12 cellular contexts compared by ENCODE assay signal in the genomic region with DNA sequence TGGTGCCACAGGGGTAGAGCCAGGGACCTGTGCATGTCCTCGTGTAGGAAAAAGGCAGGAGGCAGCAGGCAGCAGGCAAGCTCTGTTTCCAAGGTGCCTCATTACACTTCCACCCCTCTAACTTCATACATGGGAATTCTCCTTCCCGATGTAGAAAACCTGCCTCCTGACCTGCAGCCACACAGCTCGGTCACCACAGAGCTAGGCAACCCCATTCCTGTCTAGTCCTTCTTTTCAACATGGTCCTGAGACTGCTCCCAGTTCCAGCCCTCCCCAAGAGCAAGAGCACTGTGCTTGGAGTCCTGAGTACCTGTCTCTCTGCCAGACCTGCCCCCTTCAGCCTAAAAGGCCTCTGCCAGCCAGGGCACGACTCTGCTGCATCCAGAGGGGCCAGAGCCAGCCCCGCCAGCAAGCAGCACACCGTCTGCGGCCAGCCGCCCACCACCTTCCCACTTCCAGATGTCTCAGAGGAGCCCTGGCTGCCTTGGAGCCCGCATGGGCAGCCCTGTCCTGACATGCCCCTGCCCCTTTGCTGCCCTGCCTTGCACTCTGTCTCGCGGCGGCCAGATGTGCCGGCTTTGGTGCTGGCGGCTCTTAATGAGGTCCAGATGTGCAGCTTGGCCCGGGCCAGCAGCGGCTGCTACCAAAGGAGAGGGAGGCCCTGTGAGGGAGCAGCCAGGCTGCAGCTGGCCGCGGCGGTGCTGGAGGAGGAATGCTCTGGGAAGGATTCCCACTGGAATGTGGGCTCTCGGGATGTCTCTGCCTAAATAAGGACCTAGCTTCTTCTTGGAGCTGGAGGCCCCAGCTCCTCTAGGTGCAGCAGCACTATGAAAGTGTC.
DNase-seq lines count a peak whose midpoint lies in the region; ATAC-seq and TF ChIP-seq lines count a peak whose summit lies in the region.
"Had no signal": no experiment of that assay in that cellular context is flagged by ENCODE, and none has a peak within 500 bp of the region (broad histone marks: within the 10 kb centered on the region; RNA-seq: fewer than 3 reads in every experiment).

No MANE protein-coding gene starts in this region.

- H2AFZ ChIP-seq in IMR-90 (replicated peaks; ENCODE audit: low read length, poor library complexity), result peak overlapping the region; percentile 84

- H3K4ac ChIP-seq in IMR-90 (ENCODE audit: low read depth, low read length), result peak overlapping the region; percentile 87

- peak overlapping the region; percentile 30; the same call in 1 of the 2 replicates for H3K9ac ChIP-seq in IMR-90 (ENCODE audit: low read depth, low read length)

- H3K36me3 Mint-ChIP-seq in activated CD8-positive, alpha-beta memory T cell treated with anti-CD3 and anti-CD28 coated beads, Interleukin-2, amount 10 ng/mL, durations not matched to agents 7 days and 5 days, result no peaks in the 10 kb centered on the region
- H3K36me3 Mint-ChIP-seq: brain had no signal

- TF ChIP-seq CTCF in IMR-90 (conservative IDR thresholded peaks at IDR 0.05; ENCODE audit: low read depth, low read length), result no peak
- no peak for TF ChIP-seq CTCF in lung (IDR thresholded peaks at IDR 0.05; ENCODE audit: control extremely low read depth, extremely low read depth)
- no peak for TF ChIP-seq CTCF in tibial artery (IDR thresholded peaks at IDR 0.05)

- H2BK15ac ChIP-seq in IMR-90 (ENCODE audit: low read depth, low read length), result peak overlapping the region; percentile 81; the same call in 1 of the 3 replicates

- no peak overlapping the region for H3K56ac ChIP-seq in IMR-90 (ENCODE audit: extremely low read depth, insufficient read depth, low read length)

- H2BK5ac ChIP-seq in IMR-90 (ENCODE audit: low read depth, low read length, poor library complexity, severe bottlenecking), result peak overlapping the region; percentile 45

- 4% methylated on average over 5 of the region's 20 CpGs; no CpG with 5 or more reads in 1 of the 2 experiments for WGBS in IMR-90 (ENCODE audit: extremely low coverage in 2 of 2, insufficient read length in 1 of 2), 2 experiments
- 23 to 45% methylated on average over 20 of the region's 20 CpGs for WGBS in esophagus, 2 donors
- 68 to 77% methylated on average over 20 of the region's 20 CpGs for WGBS in lung, 2 donors

- no peak overlapping the region for H3K4me3 Mint-ChIP-seq in activated CD8-positive, alpha-beta memory T cell treated with anti-CD3 and anti-CD28 coated beads, Interleukin-2, amount 10 ng/mL, durations not matched to agents 7 days and 5 days
- H3K4me3 Mint-ChIP-seq: stimulated activated naive CD8-positive, alpha-beta T cell treated with anti-CD3 and anti-CD28 coated beads, Interleukin-15, Interleukin-2, amounts not matched to agents 100 ng/mL and 50 ng/mL, for 24 hours had no signal

- no peaks in the 10 kb centered on the region for H3K9me3 Mint-ChIP-seq in activated CD8-positive, alpha-beta memory T cell treated with anti-CD3 and anti-CD28 coated beads, Interleukin-2, amount 10 ng/mL, durations not matched to agents 7 days and 5 days (ENCODE audit: low read depth)

- ATAC-seq in IMR-90 (ENCODE audit: low read depth) (peak; percentile 98), lung (ENCODE audit: insufficient read depth, low FRiP score) (peak; percentile 68), GM18502 (IDR thresholded peaks at IDR 0.05; ENCODE audit: poor library complexity, unreplicated experiment) (no peak), GM18520 (IDR thresholded peaks at IDR 0.05; ENCODE audit: unreplicated experiment) (no peak)
- ATAC-seq in activated CD8-positive, alpha-beta memory T cell treated with anti-CD3 and anti-CD28 coated beads, Interleukin-2, amount 10 ng/mL, durations not matched to agents 7 days and 5 days, result no peak
- ATAC-seq: GM12878 had no signal

- DNase-seq in IMR-90, result peak; percentile 95
- peak; percentile 57 for DNase-seq in lung (ENCODE audit: low spot score)
- DNase-seq in tibial artery, result peak; percentile 80 to 82
- DNase-seq in stimulated activated CD8-positive, alpha-beta memory T cell treated with anti-CD3 and anti-CD28 coated beads, Interleukin-4, amount 100 ng/mL, for 48 hours, result no peak
- DNase-seq in activated CD8-positive, alpha-beta memory T cell treated with anti-CD3 and anti-CD28 coated beads, Interleukin-2, amount 10 ng/mL, durations not matched to agents 7 days and 5 days, result no peak
- DNase-seq: NCI-H187 had no signal

- H4K91ac ChIP-seq in IMR-90 (ENCODE audit: insufficient read depth, low read depth, low read length), result peak overlapping the region; percentile 88

- peak overlapping the region; percentile 84 for H2AK5ac ChIP-seq in IMR-90 (ENCODE audit: low read depth, low read length)

- peak overlapping the region; percentile 88 for H2BK20ac ChIP-seq in IMR-90 (ENCODE audit: low read depth, low read length)

- H3K9me3 ChIP-seq in IMR-90 (ENCODE audit: control insufficient read depth, insufficient read depth, low read length) (no peaks in the 10 kb centered on the region), esophagus (ENCODE audit: control insufficient read depth in 2 of 2, insufficient read depth in 1 of 2, low read depth in 1 of 2, low read length in 1 of 2) (no peaks in the 10 kb centered on the region), lung (ENCODE audit: control insufficient read depth in 2 of 2, insufficient read depth in 1 of 2, low read length in 1 of 2) (no peaks in the 10 kb centered on the region), tibial artery (no peaks in the 10 kb centered on the region)

- H2BK120ac ChIP-seq in IMR-90 (ENCODE audit: low read depth, low read length), result peak overlapping the region; percentile 92

- H3K9me1 ChIP-seq in IMR-90 (ENCODE audit: insufficient read depth, low read length), result peaks cover 7% of the 10 kb centered on the region

- H3K4me1 ChIP-seq in IMR-90 (ENCODE audit: control insufficient read depth, insufficient read depth, low read length), result peaks cover 9% of the 10 kb centered on the region
- peaks cover 4% of the 10 kb centered on the region in 2 donors for H3K4me1 ChIP-seq in esophagus (ENCODE audit: control insufficient read depth in 2 of 2, insufficient read depth in 2 of 2, low read length in 1 of 2)
- no peaks in the 10 kb centered on the region for H3K4me1 ChIP-seq in lung (ENCODE audit: control insufficient read depth in 2 of 2, insufficient read depth in 2 of 2, low read length in 2 of 2)
- H3K4me1 ChIP-seq in tibial artery, result peaks cover 0 to 11% (median 8%) of the 10 kb centered on the region in 4 donors

- H3K23ac ChIP-seq in IMR-90 (ENCODE audit: low read depth, low read length), result peak overlapping the region; percentile 76

- CTCF ChIA-PET in IMR-90 (lab: Yijun Ruan, JAX), result interaction anchor here (2.9 kb wide), 1 partner anchor 94 kb away, joined by 10 read pairs; a partner anchor contains a TSS
- CTCF ChIA-PET in activated CD8-positive, alpha-beta memory T cell treated with anti-CD3 and anti-CD28 coated beads, Interleukin-2, amount 10 ng/mL, durations not matched to agents 7 days and 5 days (lab: Charles Lee), result interaction anchor here (0.7 to 1.1 kb wide), 2 partner anchors 13 to 26 kb away, joined by 3 read pairs; no protein-coding TSS in a partner anchor

- peak overlapping the region; percentile 70 for H4K5ac ChIP-seq in IMR-90 (ENCODE audit: low read depth, low read length)

- peak overlapping the region; percentile 41 for H3K4me2 ChIP-seq in IMR-90 (ENCODE audit: low read depth, low read length)

- H2AK9ac ChIP-seq in IMR-90 (replicated peaks; ENCODE audit: low read depth, low read length, poor library complexity), result peak overlapping the region; percentile 68

- H3K27me3 Mint-ChIP-seq in activated CD8-positive, alpha-beta memory T cell treated with anti-CD3 and anti-CD28 coated beads, Interleukin-2, amount 10 ng/mL, durations not matched to agents 7 days and 5 days, result peaks cover 4% of the 10 kb centered on the region
- H3K27me3 Mint-ChIP-seq: stimulated activated naive CD8-positive, alpha-beta T cell treated with anti-CD3 and anti-CD28 coated beads, Interleukin-15, Interleukin-2, amounts not matched to agents 100 ng/mL and 50 ng/mL, for 24 hours had no signal

- dilution Hi-C loops in IMR-90 (cut with HindIII; ENCODE audit: low sequenced_read_pairs, unreplicated experiment), result no loop called here

- in situ Hi-C loops in IMR-90 (cut with MboI; ENCODE audit: low sequenced_read_pairs), result no loop called here

- intact Hi-C loops in IMR-90 (cut with micrococcal nuclease) (loop anchor here (1.0 kb wide), 2 partner anchors 25 to 67 kb away; no protein-coding TSS in a partner anchor), tibial artery (cut with DNase I; ENCODE audit: low total_unique reads) (no loop called here)

- no peaks in the 10 kb centered on the region for H4K20me1 ChIP-seq in IMR-90 (ENCODE audit: insufficient read depth, low read length)

- H3K27me3 ChIP-seq in IMR-90 (ENCODE audit: control insufficient read depth, insufficient read depth, low read length) (no peaks in the 10 kb centered on the region), esophagus (ENCODE audit: control insufficient read depth in 1 of 2, insufficient read depth in 2 of 2, low read length in 2 of 2) (no peaks in the 10 kb centered on the region), lung (ENCODE audit: control insufficient read depth, insufficient read depth) (no peaks in the 10 kb centered on the region), tibial artery (no peaks in the 10 kb centered on the region)

- H3K27ac Mint-ChIP-seq in activated CD8-positive, alpha-beta memory T cell treated with anti-CD3 and anti-CD28 coated beads, Interleukin-2, amount 10 ng/mL, durations not matched to agents 7 days and 5 days, result no peak overlapping the region
- H3K27ac Mint-ChIP-seq: stimulated activated naive CD8-positive, alpha-beta T cell treated with anti-CD3 and anti-CD28 coated beads, Interleukin-15, Interleukin-2, amounts not matched to agents 100 ng/mL and 50 ng/mL, for 24 hours had no signal

- peak overlapping the region; percentile 35 to 72; a peak in 3 of 4 replicates for H4K8ac ChIP-seq in IMR-90 (ENCODE audit: low read depth in 2 of 2, low read length in 2 of 2)

- H3K4me3 ChIP-seq in IMR-90 (ENCODE audit: insufficient read depth, low read depth, low read length) (no peak overlapping the region), esophagus (ENCODE audit: low read depth in 1 of 2, low read length in 2 of 2) (no peak overlapping the region), lung (no peak overlapping the region), tibial artery (no peak overlapping the region)
- H3K4me3 ChIP-seq: GM12878 had no signal

- POLR2A ChIA-PET in IMR-90 (lab: Charles Lee; ENCODE audit: unreplicated experiment), result interaction anchor here (0.5 kb wide), 1 partner anchor 92 kb away, joined by 4 read pairs; a partner anchor contains a TSS

- H3K36me3 ChIP-seq in IMR-90 (ENCODE audit: control insufficient read depth, insufficient read depth, low read length), result no peaks in the 10 kb centered on the region
- H3K36me3 ChIP-seq in esophagus (ENCODE audit: control insufficient read depth in 2 of 2, insufficient read depth in 2 of 2, low read length in 1 of 2), result no peaks in the 10 kb centered on the region
- no peaks in the 10 kb centered on the region for H3K36me3 ChIP-seq in lung (ENCODE audit: control insufficient read depth in 2 of 2, insufficient read depth in 2 of 2, low read length in 2 of 2)
- no peaks in the 10 kb centered on the region for H3K36me3 ChIP-seq in tibial artery

- no peak for TF ChIP-seq POLR2A in IMR-90 (IDR thresholded peaks at IDR 0.05; ENCODE audit: low read depth, low read length)

- no TSS peak for BruUV-seq in IMR-90 (replicated peaks; lab: Mats Ljungman, UMichigan)

- H3K79me1 ChIP-seq in IMR-90 (ENCODE audit: low read depth in 1 of 2, low read length in 2 of 2), result no peaks in the 10 kb centered on the region

- TF ChIP-seq RAD21 in IMR-90 (IDR thresholded peaks at IDR 0.05; ENCODE audit: low read length), result peak; percentile 27

- H3K27ac ChIP-seq in IMR-90 (ENCODE audit: insufficient read depth, low read length), result peak overlapping the region; percentile 88
- H3K27ac ChIP-seq in esophagus (ENCODE audit: low read depth in 2 of 2, low read length in 1 of 2), result peak overlapping the region; percentile 17 to 26
- H3K27ac ChIP-seq in lung (ENCODE audit: low read depth in 1 of 2, low read length in 1 of 2), result no peak overlapping the region
- H3K27ac ChIP-seq in tibial artery, result no peak overlapping the region

- peaks cover 8% of the 10 kb centered on the region for H3K4me1 Mint-ChIP-seq in activated CD8-positive, alpha-beta memory T cell treated with anti-CD3 and anti-CD28 coated beads, Interleukin-2, amount 10 ng/mL, durations not matched to agents 7 days and 5 days

- peak overlapping the region; percentile 82 for H3K14ac ChIP-seq in IMR-90 (replicated peaks; ENCODE audit: low read depth, low read length)

- H3K18ac ChIP-seq in IMR-90 (ENCODE audit: low read depth, low read length), result peak overlapping the region; percentile 89

Comparison
In these comparisons a context has a peak if more than half of its experiments do, and no peak if none do; other contexts are left out.
1. ATAC-seq: peak in IMR-90 (single experiment) and lung (single experiment); none in activated CD8-positive, alpha-beta memory T cell treated with anti-CD3 and anti-CD28 coated beads, Interleukin-2, amount 10 ng/mL, durations not matched to agents 7 days and 5 days (single experiment), GM18502 (single experiment) and GM18520 (single experiment).
2. DNase-seq: peak in IMR-90 (single experiment), lung (single experiment) and tibial artery (2 of 2); none in stimulated activated CD8-positive, alpha-beta memory T cell treated with anti-CD3 and anti-CD28 coated beads, Interleukin-4, amount 100 ng/mL, for 48 hours (single experiment) and activated CD8-positive, alpha-beta memory T cell treated with anti-CD3 and anti-CD28 coated beads, Interleukin-2, amount 10 ng/mL, durations not matched to agents 7 days and 5 days (single experiment).
3. H3K27ac ChIP-seq: peak in IMR-90 (single experiment) and esophagus (2 of 2); none in lung (0 of 2) and tibial artery (0 of 2).